ENCODE assay signal across 37 cellular contexts in the genomic region with DNA sequence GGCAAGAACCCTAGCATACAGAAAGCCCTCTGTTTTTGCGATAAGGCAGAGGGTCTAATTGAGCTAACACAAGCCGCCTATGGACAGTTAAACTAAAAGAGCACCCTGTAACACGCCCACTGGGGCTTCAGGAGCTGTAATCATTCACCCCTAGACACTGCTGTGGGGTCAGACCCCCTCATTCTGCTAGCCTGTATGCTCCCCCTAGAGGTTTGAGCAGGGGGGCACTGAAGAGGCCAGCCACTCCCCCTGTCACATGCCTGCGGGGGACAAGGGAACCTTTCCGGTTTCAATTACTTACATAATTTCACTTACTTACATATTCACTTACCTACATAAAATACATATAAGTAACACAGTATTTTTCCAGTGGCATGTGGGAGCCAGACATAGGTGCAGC.
"Had no signal": no experiment of that assay in that cellular context is flagged by ENCODE, and none has a peak within 500 bp of the region (broad histone marks: within the 10 kb centered on the region; RNA-seq: fewer than 3 reads in every experiment).

No MANE protein-coding gene starts in this region.

- H3K9me3 ChIP-seq: esophagus muscularis mucosa, gastrocnemius medialis, heart left ventricle had no signal

- H3K27ac Mint-ChIP-seq: activated CD4-positive, alpha-beta memory T cell treated with anti-CD3 and anti-CD28 coated beads for 36 hours; activated CD4-positive, alpha-beta T cell treated with anti-CD3 and anti-CD28 coated beads for 36 hours; activated CD4-positive, alpha-beta T cell treated with anti-CD3 and anti-CD28 coated beads, Interleukin-2, amount 10 ng/mL, durations not matched to agents 24 days and 14 days; activated CD8-positive, alpha-beta memory T cell treated with anti-CD3 and anti-CD28 coated beads, Interleukin-2, amount 10 ng/mL, durations not matched to agents 7 days and 5 days; activated CD8-positive, alpha-beta T cell treated with anti-CD3 and anti-CD28 coated beads, Interleukin-2, amount 10 ng/mL, durations not matched to agents 7 days and 5 days; activated naive CD8-positive, alpha-beta T cell; activated T-cell treated with anti-CD3 and anti-CD28 coated beads, Interleukin-2, amount 50 U/mL, for 24 hours; activated T-cell treated with anti-CD3 and anti-CD28 coated beads, Interleukin-2, amount 50 U/mL, for 72 hours; dendritic cell treated with granulocyte-macrophage colony-stimulating factor and Interleukin-4, amounts not matched to agents 40 ng/mL and 50 ng/mL, for 4 days; T-helper 17 cell; T-helper 2 cell treated with Interferon-gamma antibody and Interleukin-4, amounts not matched to agents 5 μg/mL and 100 μg/mL, for 36 hours had no signal

- H3K27me3 Mint-ChIP-seq: activated CD4-positive, alpha-beta memory T cell treated with anti-CD3 and anti-CD28 coated beads for 36 hours; activated CD4-positive, alpha-beta T cell treated with anti-CD3 and anti-CD28 coated beads for 36 hours; activated CD4-positive, alpha-beta T cell treated with anti-CD3 and anti-CD28 coated beads, Interleukin-2, amount 10 ng/mL, durations not matched to agents 24 days and 14 days; activated CD8-positive, alpha-beta memory T cell treated with anti-CD3 and anti-CD28 coated beads, Interleukin-2, amount 10 ng/mL, durations not matched to agents 7 days and 5 days; activated naive CD8-positive, alpha-beta T cell; activated T-cell treated with anti-CD3 and anti-CD28 coated beads, Interleukin-2, amount 50 U/mL, for 24 hours; central memory CD8-positive, alpha-beta T cell; dendritic cell treated with granulocyte-macrophage colony-stimulating factor and Interleukin-4, amounts not matched to agents 40 ng/mL and 50 ng/mL, for 4 days; T-helper 17 cell had no signal

- H3K4me3 Mint-ChIP-seq: activated CD4-positive, alpha-beta memory T cell treated with anti-CD3 and anti-CD28 coated beads for 36 hours; activated CD4-positive, alpha-beta T cell treated with anti-CD3 and anti-CD28 coated beads for 36 hours; activated CD4-positive, alpha-beta T cell treated with anti-CD3 and anti-CD28 coated beads, Interleukin-2, amount 10 ng/mL, durations not matched to agents 24 days and 14 days; activated CD8-positive, alpha-beta memory T cell treated with anti-CD3 and anti-CD28 coated beads, Interleukin-2, amount 10 ng/mL, durations not matched to agents 7 days and 5 days; activated CD8-positive, alpha-beta T cell treated with anti-CD3 and anti-CD28 coated beads, Interleukin-2, amount 10 ng/mL, durations not matched to agents 7 days and 5 days; activated naive CD8-positive, alpha-beta T cell; activated T-cell treated with anti-CD3 and anti-CD28 coated beads, Interleukin-2, amount 50 U/mL, for 24 hours; activated T-cell treated with anti-CD3 and anti-CD28 coated beads, Interleukin-2, amount 50 U/mL, for 72 hours; central memory CD8-positive, alpha-beta T cell; dendritic cell treated with granulocyte-macrophage colony-stimulating factor and Interleukin-4, amounts not matched to agents 40 ng/mL and 50 ng/mL, for 4 days; T-helper 17 cell; T-helper 2 cell treated with Interferon-gamma antibody and Interleukin-4, amounts not matched to agents 5 μg/mL and 100 μg/mL, for 36 hours had no signal

- FAIRE-seq: astrocyte, bronchial epithelial cell had no signal

- H3K36me3 Mint-ChIP-seq: activated CD4-positive, alpha-beta memory T cell treated with anti-CD3 and anti-CD28 coated beads for 36 hours; activated CD8-positive, alpha-beta memory T cell treated with anti-CD3 and anti-CD28 coated beads, Interleukin-2, amount 10 ng/mL, durations not matched to agents 7 days and 5 days; activated naive CD8-positive, alpha-beta T cell had no signal

- H3K4me1 Mint-ChIP-seq: activated CD4-positive, alpha-beta T cell treated with anti-CD3 and anti-CD28 coated beads for 36 hours; activated CD4-positive, alpha-beta T cell treated with anti-CD3 and anti-CD28 coated beads, Interleukin-2, amount 10 ng/mL, durations not matched to agents 24 days and 14 days; activated CD8-positive, alpha-beta memory T cell treated with anti-CD3 and anti-CD28 coated beads, Interleukin-2, amount 10 ng/mL, durations not matched to agents 7 days and 5 days; central memory CD8-positive, alpha-beta T cell; T-helper 17 cell had no signal

- H3K4me1 ChIP-seq: foreskin keratinocyte, gastrocnemius medialis had no signal

- H3K4me3 ChIP-seq: coronary artery, dorsolateral prefrontal cortex, esophagus muscularis mucosa, gastrocnemius medialis, heart left ventricle had no signal

- DNase-seq: activated CD4-positive, alpha-beta memory T cell treated with anti-CD3 and anti-CD28 coated beads for 36 hours; activated CD4-positive, alpha-beta T cell treated with anti-CD3 and anti-CD28 coated beads for 36 hours; activated CD4-positive, alpha-beta T cell treated with anti-CD3 and anti-CD28 coated beads, Interleukin-2, amount 10 ng/mL, durations not matched to agents 24 days and 14 days; activated CD4-positive, CD25-positive, alpha-beta regulatory T cell; activated CD4-positive, CD25-positive, alpha-beta regulatory T cell treated with anti-CD3 and anti-CD28 coated beads, Interleukin-2, amount 50 U/mL, for 72 hours; activated CD8-positive, alpha-beta memory T cell treated with anti-CD3 and anti-CD28 coated beads, Interleukin-2, amount 10 ng/mL, durations not matched to agents 7 days and 5 days; activated CD8-positive, alpha-beta memory T cell treated with anti-CD3 and anti-CD28 coated beads, Interleukin-2, amount 50 U/mL, for 48 hours; activated CD8-positive, alpha-beta T cell treated with anti-CD3 and anti-CD28 coated beads, Interleukin-2, amount 10 ng/mL, durations not matched to agents 7 days and 5 days; activated effector memory CD4-positive, alpha-beta T cell treated with Interleukin-2 at 50 U/mL for 16 hours; activated gamma-delta T cell treated with Interleukin-2 at 50 U/mL for 16 hours; activated naive CD4-positive, alpha-beta T cell treated with anti-CD3 and anti-CD28 coated beads, Interleukin-2, amount 50 U/mL, for 16 hours; activated naive CD4-positive, alpha-beta T cell treated with Interleukin-2 at 50 U/mL for 16 hours; activated T-cell treated with anti-CD3 and anti-CD28 coated beads for 4 hours; activated T-cell treated with anti-CD3 and anti-CD28 coated beads, Interleukin-2, amount 50 U/mL, for 24 hours; activated T-cell treated with anti-CD3 and anti-CD28 coated beads, Interleukin-2, amount 50 U/mL, for 72 hours; amniotic stem cell; anterior cingulate cortex; brain microvascular endothelial cell; dorsolateral prefrontal cortex; effector memory CD4-positive, alpha-beta T cell; erythroblast; foreskin keratinocyte; gastrocnemius medialis; glutamatergic neuron; heart left ventricle; T-helper 1 cell; T-helper 17 cell; T1000; WERI-Rb-1 had no signal

- H3K27ac ChIP-seq: brain microvascular endothelial cell, coronary artery, dorsolateral prefrontal cortex, esophagus muscularis mucosa, foreskin keratinocyte, gastrocnemius medialis, heart left ventricle, WERI-Rb-1 had no signal

- ATAC-seq: activated CD4-positive, alpha-beta T cell treated with anti-CD3 and anti-CD28 coated beads for 36 hours; activated CD8-positive, alpha-beta memory T cell treated with anti-CD3 and anti-CD28 coated beads, Interleukin-2, amount 10 ng/mL, durations not matched to agents 7 days and 5 days; activated CD8-positive, alpha-beta T cell treated with anti-CD3 and anti-CD28 coated beads, Interleukin-2, amount 10 ng/mL, durations not matched to agents 7 days and 5 days; activated T-cell treated with anti-CD3 and anti-CD28 coated beads, Interleukin-2, amount 50 U/mL, for 72 hours; foreskin keratinocyte; gastrocnemius medialis; heart left ventricle; T-helper 17 cell had no signal

- H3K9me3 Mint-ChIP-seq: activated CD4-positive, alpha-beta memory T cell treated with anti-CD3 and anti-CD28 coated beads for 36 hours; activated CD4-positive, alpha-beta T cell treated with anti-CD3 and anti-CD28 coated beads, Interleukin-2, amount 10 ng/mL, durations not matched to agents 24 days and 14 days; activated T-cell treated with anti-CD3 and anti-CD28 coated beads, Interleukin-2, amount 50 U/mL, for 24 hours; dendritic cell treated with granulocyte-macrophage colony-stimulating factor and Interleukin-4, amounts not matched to agents 40 ng/mL and 50 ng/mL, for 4 days; T-helper 2 cell treated with Interferon-gamma antibody and Interleukin-4, amounts not matched to agents 5 μg/mL and 100 μg/mL, for 36 hours had no signal

- H3K36me3 ChIP-seq: brain microvascular endothelial cell, esophagus muscularis mucosa, gastrocnemius medialis, heart left ventricle, WERI-Rb-1 had no signal

- H3K27me3 ChIP-seq: brain microvascular endothelial cell, esophagus muscularis mucosa, foreskin keratinocyte, gastrocnemius medialis, heart left ventricle had no signal
